11 cellular contexts compared by ENCODE assay signal in genomic region chr17:15341966-15342365, GRCh38. TPM values are rescaled to one million over a fixed set of nuclear protein-coding genes. Genes with fewer than 3 reads are reported as not detected.
DNase-seq lines count a peak whose midpoint lies in the region; ATAC-seq, FAIRE-seq and TF ChIP-seq lines count a peak whose summit lies in the region.
"Had no signal": no experiment of that assay in that cellular context is flagged by ENCODE, and none has a peak within 500 bp of the region (broad histone marks: within the 10 kb centered on the region; RNA-seq: fewer than 3 reads in every experiment).

No MANE protein-coding gene starts in this region.

- CTCF ChIA-PET in activated CD4-positive, alpha-beta T cell treated with anti-CD3 and anti-CD28 coated beads, Interleukin-2, amount 10 ng/mL, durations not matched to agents 7 days and 5 days (lab: Charles Lee) = no interaction called here

- no peaks in the 10 kb centered on the region for H3K9me3 ChIP-seq in colonic mucosa
- H3K9me3 ChIP-seq in lower lobe of right lung = no peaks in the 10 kb centered on the region
- H3K9me3 ChIP-seq in smooth muscle cell (replicated peaks; ENCODE audit: low read depth) = no peaks in the 10 kb centered on the region
- H3K9me3 ChIP-seq: prostate gland had no signal

- no peaks in the 10 kb centered on the region for H3K79me2 ChIP-seq in smooth muscle cell (ENCODE audit: low read depth)

- H3K4me3 Mint-ChIP-seq in activated CD4-positive, alpha-beta T cell treated with anti-CD3 and anti-CD28 coated beads, Interleukin-2, amount 10 ng/mL, durations not matched to agents 7 days and 5 days = no peak overlapping the region

- no peaks in the 10 kb centered on the region for H3K36me3 ChIP-seq in colonic mucosa
- H3K36me3 ChIP-seq in lower lobe of right lung = no peaks in the 10 kb centered on the region
- no peaks in the 10 kb centered on the region for H3K36me3 ChIP-seq in smooth muscle cell (ENCODE audit: low read depth)
- H3K36me3 ChIP-seq: prostate gland had no signal

- H3K36me3 Mint-ChIP-seq in activated CD4-positive, alpha-beta T cell treated with anti-CD3 and anti-CD28 coated beads, Interleukin-2, amount 10 ng/mL, durations not matched to agents 7 days and 5 days (ENCODE audit: low read depth) = no peaks in the 10 kb centered on the region

- H3F3A ChIP-seq in smooth muscle cell (ENCODE audit: low read depth) = peaks cover 7% of the 10 kb centered on the region

- peak overlapping the region; percentile 42 for H3K4me3 ChIP-seq in colonic mucosa
- H3K4me3 ChIP-seq in lower lobe of right lung = peak overlapping the region; percentile 62
- H3K4me3 ChIP-seq in smooth muscle cell = peak overlapping the region; percentile 64

- ATAC-seq in lower lobe of right lung = no peak
- no peak for ATAC-seq in GM21515 (IDR thresholded peaks at IDR 0.05; ENCODE audit: unreplicated experiment)
- ATAC-seq in GM21381 (IDR thresholded peaks at IDR 0.05; ENCODE audit: unreplicated experiment) = no peak
- ATAC-seq in GM18511 (IDR thresholded peaks at IDR 0.05; ENCODE audit: unreplicated experiment) = no peak

- H3K4me1 Mint-ChIP-seq in activated CD4-positive, alpha-beta T cell treated with anti-CD3 and anti-CD28 coated beads, Interleukin-2, amount 10 ng/mL, durations not matched to agents 7 days and 5 days = peaks cover 4% of the 10 kb centered on the region

- peaks cover 11% of the 10 kb centered on the region for H3K4me1 ChIP-seq in colonic mucosa
- peaks cover 10% of the 10 kb centered on the region for H3K4me1 ChIP-seq in lower lobe of right lung
- H3K4me1 ChIP-seq in smooth muscle cell (ENCODE audit: low read depth) = peaks cover 11% of the 10 kb centered on the region
- H3K4me1 ChIP-seq: prostate gland had no signal

- H2AFZ ChIP-seq in smooth muscle cell (ENCODE audit: low read depth) = peak overlapping the region; percentile 98

- no peak overlapping the region for H3K27ac Mint-ChIP-seq in activated CD4-positive, alpha-beta T cell treated with anti-CD3 and anti-CD28 coated beads, Interleukin-2, amount 10 ng/mL, durations not matched to agents 7 days and 5 days

- no peaks in the 10 kb centered on the region for H3K9me3 Mint-ChIP-seq in activated CD4-positive, alpha-beta T cell treated with anti-CD3 and anti-CD28 coated beads, Interleukin-2, amount 10 ng/mL, durations not matched to agents 7 days and 5 days

- intact Hi-C loops in colonic mucosa (cut with DNase I) (no loop called here), lower lobe of right lung (cut with DNase I) (no loop called here)

- DNase-seq in HTR-8/SVneo (ENCODE audit: insufficient read length, low spot score) = no peak
- DNase-seq in colonic mucosa = no peak
- DNase-seq in lower lobe of right lung = no peak
- no peak for DNase-seq in smooth muscle cell (lab: John Stamatoyannopoulos, UW; ENCODE audit: unreplicated experiment)
- no peak for DNase-seq in activated CD4-positive, alpha-beta T cell treated with anti-CD3 and anti-CD28 coated beads, Interleukin-2, amount 10 ng/mL, durations not matched to agents 7 days and 5 days
- DNase-seq: activated T-cell treated with anti-CD3 and anti-CD28 coated beads, Interleukin-2, amount 50 U/mL, for 1 hour; NCI-H1694 treated with DMSO at 0.1 percent for 48 hours had no signal

- POLR2A ChIA-PET in activated CD4-positive, alpha-beta T cell treated with anti-CD3 and anti-CD28 coated beads, Interleukin-2, amount 10 ng/mL, durations not matched to agents 7 days and 5 days (lab: Charles Lee) = no interaction called here

- H3K27me3 Mint-ChIP-seq in activated CD4-positive, alpha-beta T cell treated with anti-CD3 and anti-CD28 coated beads, Interleukin-2, amount 10 ng/mL, durations not matched to agents 7 days and 5 days = peaks cover 56% of the 10 kb centered on the region

- H3K9ac ChIP-seq in colonic mucosa (ENCODE audit: low read depth in 2 of 2, low read length in 2 of 2) (no peak overlapping the region), smooth muscle cell (ENCODE audit: low read depth) (peak overlapping the region; percentile 66)

- H3K27me3 ChIP-seq in colonic mucosa (no peaks in the 10 kb centered on the region), lower lobe of right lung (ENCODE audit: low read depth) (peaks cover 30% of the 10 kb centered on the region), smooth muscle cell (ENCODE audit: low read depth) (no peaks in the 10 kb centered on the region)

- H4K20me1 ChIP-seq in smooth muscle cell (ENCODE audit: low read depth) = no peaks in the 10 kb centered on the region

- WGBS in smooth muscle cell (ENCODE audit: low lambda C conversion rate) = 77% methylated on average over 3 of the region's 3 CpGs

- TF ChIP-seq CTCF in colonic mucosa (IDR thresholded peaks at IDR 0.05) (no peak), lower lobe of right lung (IDR thresholded peaks at IDR 0.05) (no peak), smooth muscle cell (IDR thresholded peaks at IDR 0.05; ENCODE audit: borderline replicate concordance, insufficient read depth, poor library complexity, severe bottlenecking) (no peak)

- H3K27ac ChIP-seq in colonic mucosa (no peak overlapping the region), lower lobe of right lung (no peak overlapping the region), smooth muscle cell (ENCODE audit: low read depth) (peak overlapping the region; percentile 79)
- H3K27ac ChIP-seq: prostate gland had no signal

- peak overlapping the region; percentile 99 for H3K4me2 ChIP-seq in smooth muscle cell

- peak; percentile 13 for FAIRE-seq in HTR-8/SVneo (lab: Jason Lieb, UNC)

RNA-seq across cellular contexts. Expression of gene TEKT3, which starts 0.6 kb away (rescaled TPM):
- total RNA-seq in colonic mucosa (under 1 TPM in 1 of 2 donors, not detected in 1; 0.45 TPM), lower lobe of right lung (2.2 TPM), smooth muscle cell (0.09 TPM in 1 of 2 replicates, not detected in the other)
- 0.76 and 1.00 TPM in 2 replicates for polyA plus RNA-seq in smooth muscle cell
- not detected for total RNA-seq in activated CD4-positive, alpha-beta T cell treated with anti-CD3 and anti-CD28 coated beads, Interleukin-2, amount 10 ng/mL, durations not matched to agents 7 days and 5 days
